In genomic region chr3:98613616-98614015, GRCh38 we compare ENCODE assay signal across 1 cellular context.
TF ChIP-seq lines count a peak whose summit lies in the region.

No MANE protein-coding gene starts in this region.

TF ChIP-seq in IMR-90, 13 proteins besides CTCF, POLR2A, EP300 and RAD21:
- TF ChIP-seq SMC3 (IDR thresholded peaks at IDR 0.05; ENCODE audit: low read depth, low read length): no peak
- no peak for TF ChIP-seq MAFK (IDR thresholded peaks at IDR 0.05; ENCODE audit: low read depth, low read length)
- TF ChIP-seq CHD1 (IDR thresholded peaks at IDR 0.05; ENCODE audit: low read depth, low read length): no peak
- no peak for TF ChIP-seq ELK1 (IDR thresholded peaks at IDR 0.05; ENCODE audit: borderline replicate concordance, low read depth, low read length)
- no peak for TF ChIP-seq MXI1 (IDR thresholded peaks at IDR 0.05; ENCODE audit: borderline replicate concordance, low read depth, low read length)
- no peak for TF ChIP-seq MAZ (IDR thresholded peaks at IDR 0.05; ENCODE audit: borderline replicate concordance, low read depth, low read length)
- no peak for TF ChIP-seq NFE2L2 (IDR thresholded peaks at IDR 0.05; ENCODE audit: low read depth, low read length)
- TF ChIP-seq RFX5 (IDR thresholded peaks at IDR 0.05; ENCODE audit: low read depth, low read length): no peak
- no peak for TF ChIP-seq USF2 (IDR thresholded peaks at IDR 0.05; ENCODE audit: low read depth, low read length)
- TF ChIP-seq FOS (IDR thresholded peaks at IDR 0.05; ENCODE audit: low read depth, low read length): no peak
- no peak for TF ChIP-seq RCOR1 (IDR thresholded peaks at IDR 0.05; ENCODE audit: insufficient replicate concordance, low read length)
